Comparison of ENCODE assay signal across 15 cellular contexts in genomic region chr1:92184632-92185031, GRCh38. TPM values are rescaled to one million over a fixed set of nuclear protein-coding genes. Genes with fewer than 3 reads are reported as not detected.
DNase-seq lines count a peak whose midpoint lies in the region; ATAC-seq and TF ChIP-seq lines count a peak whose summit lies in the region.
"Had no signal": no experiment of that assay in that cellular context is flagged by ENCODE, and none has a peak within 500 bp of the region (broad histone marks: within the 10 kb centered on the region; RNA-seq: fewer than 3 reads in every experiment).

No MANE protein-coding gene starts in this region.

- peaks cover 19% of the 10 kb centered on the region; the same call in 1 of the 2 replicates for H3F3A ChIP-seq in GM23248 (ENCODE audit: insufficient read depth)

- no peaks in the 10 kb centered on the region; the same call in 1 of the 2 replicates for H4K20me1 ChIP-seq in GM23248 (ENCODE audit: insufficient read depth)

- in situ Hi-C loops in GM23248 (cut with MboI) = no loop called here

- H3K9me2 ChIP-seq in GM23248 (ENCODE audit: insufficient read depth) = no peaks in the 10 kb centered on the region

- no peaks in the 10 kb centered on the region for H3K9me3 ChIP-seq in GM23248 (ENCODE audit: low read depth)
- no peaks in the 10 kb centered on the region for H3K9me3 ChIP-seq in MG63
- H3K9me3 ChIP-seq: esophagus muscularis mucosa, stomach had no signal

- peaks cover 29% of the 10 kb centered on the region for H3K4me1 ChIP-seq in GM23248 (ENCODE audit: insufficient read depth)
- H3K4me1 ChIP-seq: esophagus muscularis mucosa, stomach had no signal

- H3K79me2 ChIP-seq in GM23248 (ENCODE audit: insufficient read depth) = no peaks in the 10 kb centered on the region

- ATAC-seq in SK-N-SH treated with all-trans-retinoic acid at 6 μM for 48 hours = peak; percentile 82
- no peak for ATAC-seq in GM21381 (IDR thresholded peaks at IDR 0.05; ENCODE audit: unreplicated experiment)

- H3K9ac ChIP-seq in GM23248 = no peak overlapping the region

- no peak overlapping the region for H3K4me3 ChIP-seq in GM23248
- no peak overlapping the region for H3K4me3 ChIP-seq in fibroblast of pulmonary artery (replicated peaks; ENCODE audit: low read depth, low read length)
- H3K4me3 ChIP-seq in MG63 = no peak overlapping the region
- H3K4me3 ChIP-seq: coronary artery, esophagus muscularis mucosa, stomach had no signal

- H3K27me3 ChIP-seq in GM23248 (replicated peaks; ENCODE audit: insufficient read depth) (no peaks in the 10 kb centered on the region), MG63 (no peaks in the 10 kb centered on the region)
- H3K27me3 ChIP-seq: esophagus muscularis mucosa, stomach had no signal

- WGBS in GM23248 (ENCODE audit: low coverage in 1 of 2, low lambda C conversion rate in 2 of 2, missing lambda C conversion rate in 2 of 2), 2 experiments = 32 to 52% methylated on average over 1 of the region's 1 CpG

- H3K36me3 ChIP-seq in GM23248 (ENCODE audit: low read depth) = no peaks in the 10 kb centered on the region
- no peaks in the 10 kb centered on the region for H3K36me3 ChIP-seq in MG63

- H3K4me2 ChIP-seq in GM23248 (ENCODE audit: unreplicated experiment) = peak overlapping the region; percentile 56

- no peak overlapping the region for H3K27ac ChIP-seq in GM23248
- H3K27ac ChIP-seq: coronary artery, esophagus muscularis mucosa, stomach had no signal

- DNase-seq in GM23248 (peak; percentile 79), fibroblast of pulmonary artery (ENCODE audit: low read depth) (peak; percentile 79), stromal cell of bone marrow (ENCODE audit: low read depth) (peak; percentile 58), MG63 (no peak)
- no peak for DNase-seq in stimulated activated CD4-positive, alpha-beta T cell treated with anti-CD3 and anti-CD28 coated beads, Interleukin-1b, Interleukin-23, amount 100 ng/mL, for 48 hours
- DNase-seq: activated CD4-positive, CD25-positive, alpha-beta regulatory T cell; NCI-H1417; NCI-H446; stomach; T-helper 1 cell had no signal

- no peak for TF ChIP-seq CTCF in fibroblast of pulmonary artery (IDR thresholded peaks at IDR 0.05; ENCODE audit: low read length, missing control alignments)

- H2AFZ ChIP-seq in GM23248 = no peak overlapping the region

TF ChIP-seq in SK-N-SH treated with all-trans-retinoic acid at 6 μM for 48 hours, 23 proteins besides CTCF, POLR2A, EP300 and RAD21:
- TF ChIP-seq ESRRG (CRISPR knock-in tag; IDR thresholded peaks at IDR 0.05) = no peak
- no peak for TF ChIP-seq ZNF565 (CRISPR knock-in tag; conservative IDR thresholded peaks at IDR 0.05; ENCODE audit: low read depth)
- no peak for TF ChIP-seq GLIS3 (CRISPR knock-in tag; IDR thresholded peaks at IDR 0.05)
- no peak for TF ChIP-seq ZNF8 (CRISPR knock-in tag; IDR thresholded peaks at IDR 0.05)
- TF ChIP-seq TCF4 (CRISPR knock-in tag; IDR thresholded peaks at IDR 0.05; ENCODE audit: borderline replicate concordance) = no peak
- TF ChIP-seq ISL1 (CRISPR knock-in tag; IDR thresholded peaks at IDR 0.05) = no peak
- no peak for TF ChIP-seq ZC3H10 (CRISPR knock-in tag; IDR thresholded peaks at IDR 0.05)
- no peak for TF ChIP-seq OSR1 (CRISPR knock-in tag; IDR thresholded peaks at IDR 0.05)

RNA-seq across cellular contexts. Expression of gene C1orf146, which starts 33.1 kb away (rescaled TPM):
- total RNA-seq in GM23248 (2014; rRNA removed; shearing (Covaris generic)) = not detected in 2 replicates
- polyA plus RNA-seq in GM23248 (2016; fragmentation: Nextera tagmentation; extraction: Ambion mirVana) = not detected in 2 replicates
- total RNA-seq in MG63 (2014; rRNA removed; shearing (Covaris generic); ENCODE audit: low replicate concordance) = not detected in 2 replicates
- total RNA-seq: esophagus muscularis mucosa, skeletal muscle tissue, stomach had no signal
- polyA plus RNA-seq: stomach had no signal

Comparison
In these comparisons a context has a peak if more than half of its experiments do, and no peak if none do; other contexts are left out.
1. DNase-seq: peak in GM23248 (single experiment), fibroblast of pulmonary artery (single experiment) and stromal cell of bone marrow (single experiment); none in stimulated activated CD4-positive, alpha-beta T cell treated with anti-CD3 and anti-CD28 coated beads, Interleukin-1b, Interleukin-23, amount 100 ng/mL, for 48 hours (single experiment) and MG63 (single experiment).